Comparison of ENCODE assay signal across 20 cellular contexts in the genomic region with DNA sequence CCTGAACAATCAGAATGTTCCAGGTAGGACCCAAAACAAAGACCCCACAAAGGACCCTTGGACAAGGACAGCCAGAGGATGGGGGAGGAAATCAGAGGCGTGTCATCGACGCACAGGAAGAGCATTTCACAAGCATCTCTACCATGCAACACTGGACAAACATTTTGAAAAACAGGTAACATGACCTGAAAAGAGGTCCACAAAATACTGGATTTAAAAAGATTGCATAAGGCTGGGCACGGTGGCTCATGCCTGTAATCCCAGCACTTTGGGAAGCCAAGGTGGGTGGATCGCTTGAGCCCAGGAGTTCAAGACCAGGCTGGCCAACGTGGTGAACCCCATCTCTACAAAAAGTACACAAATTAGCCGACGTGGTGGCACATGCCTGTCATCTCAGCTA.
DNase-seq lines count a peak whose midpoint lies in the region; ATAC-seq, FAIRE-seq and TF ChIP-seq lines count a peak whose summit lies in the region.
"Had no signal": no experiment of that assay in that cellular context is flagged by ENCODE, and none has a peak within 500 bp of the region (broad histone marks: within the 10 kb centered on the region; RNA-seq: fewer than 3 reads in every experiment).

No MANE protein-coding gene starts in this region.

- ATAC-seq in GM18502 (IDR thresholded peaks at IDR 0.05; ENCODE audit: poor library complexity, unreplicated experiment), result no peak
- ATAC-seq in GM21786 (IDR thresholded peaks at IDR 0.05; ENCODE audit: unreplicated experiment), result no peak
- ATAC-seq: CD8-positive, alpha-beta T cell; GM12878; HCT116 had no signal

- no peaks in the 10 kb centered on the region for H3K9me3 ChIP-seq in Caco-2

- intact Hi-C loops in Caco-2 (cut with micrococcal nuclease; ENCODE audit: unreplicated experiment), result no loop called here

- no peak overlapping the region for H3K4me3 ChIP-seq in Caco-2 (ENCODE audit: low read depth, low read length)
- H3K4me3 ChIP-seq: BLaER1, GM12878 had no signal

- FAIRE-seq in RCC 7860 (lab: Jason Lieb, UNC), result no peak
- FAIRE-seq: D721Med, GM12878, GM18507 had no signal

- H3K27me3 ChIP-seq in Caco-2 (replicated peaks; ENCODE audit: control insufficient read depth, insufficient read depth, low read length), result no peaks in the 10 kb centered on the region
- H3K27me3 ChIP-seq: BLaER1 had no signal

- BruUV-seq in Caco-2 (replicated peaks; lab: Mats Ljungman, UMichigan), result no TSS peak

- CTCF ChIA-PET in Caco-2 (lab: Charles Lee), result no interaction called here

- no peaks in the 10 kb centered on the region for H3K36me3 ChIP-seq in Caco-2 (ENCODE audit: control insufficient read depth, insufficient read depth, low read length)
- H3K36me3 ChIP-seq: BLaER1 had no signal

- H3K4me1 ChIP-seq in Caco-2, result peaks cover 4% of the 10 kb centered on the region; the same call in 1 of the 2 replicates
- H3K4me1 ChIP-seq: BLaER1 had no signal

- H3K4me1 Mint-ChIP-seq in Caco-2 (ENCODE audit: low read depth, unreplicated experiment), result peaks cover 10% of the 10 kb centered on the region
- peaks cover 5% of the 10 kb centered on the region for H3K4me1 Mint-ChIP-seq in endothelial cell (ENCODE audit: unreplicated experiment)
- H3K4me1 Mint-ChIP-seq in neural crest cell, result peaks cover 38% of the 10 kb centered on the region

- peaks cover 7% of the 10 kb centered on the region for H3K9me3 Mint-ChIP-seq in Caco-2 (ENCODE audit: unreplicated experiment)
- no peaks in the 10 kb centered on the region for H3K9me3 Mint-ChIP-seq in endothelial cell (ENCODE audit: unreplicated experiment)
- peaks cover 3% of the 10 kb centered on the region for H3K9me3 Mint-ChIP-seq in neural crest cell
- H3K9me3 Mint-ChIP-seq: CD8-positive, alpha-beta T cell had no signal

- H3K27ac Mint-ChIP-seq in Caco-2 (ENCODE audit: unreplicated experiment), result peak overlapping the region; percentile 63
- H3K27ac Mint-ChIP-seq in endothelial cell (ENCODE audit: unreplicated experiment), result no peak overlapping the region
- H3K27ac Mint-ChIP-seq in neural crest cell (ENCODE audit: unreplicated experiment), result peak overlapping the region; percentile 9
- H3K27ac Mint-ChIP-seq: CD4-positive, CD25-positive, alpha-beta regulatory T cell; CD8-positive, alpha-beta T cell had no signal

- no peak for DNase-seq in Caco-2
- peak; percentile 0 for DNase-seq in RCC 7860 (ENCODE audit: low spot score)
- DNase-seq in endothelial cell (ENCODE audit: low spot score), result no peak
- no peak for DNase-seq in neural crest cell (ENCODE audit: low read depth, low spot score)
- no peak for DNase-seq in stimulated activated naive CD4-positive, alpha-beta T cell (lab: John Stamatoyannopoulos, UW)
- DNase-seq: CD4-positive, CD25-positive, alpha-beta regulatory T cell; CD8-positive, alpha-beta T cell; DMS 273 treated with DMSO at 0.1 percent for 48 hours; DMS79; EL; GDM1; GOT3; H7 had no signal

- H3K27me3 Mint-ChIP-seq in Caco-2 (ENCODE audit: insufficient read depth, unreplicated experiment), result no peaks in the 10 kb centered on the region
- H3K27me3 Mint-ChIP-seq in endothelial cell (ENCODE audit: unreplicated experiment), result peaks cover 1% of the 10 kb centered on the region
- H3K27me3 Mint-ChIP-seq in neural crest cell (ENCODE audit: low read depth), result no peaks in the 10 kb centered on the region

- H3K4me3 Mint-ChIP-seq in Caco-2 (ENCODE audit: unreplicated experiment), result no peak overlapping the region
- H3K4me3 Mint-ChIP-seq in endothelial cell (ENCODE audit: unreplicated experiment), result peak overlapping the region; percentile 72
- H3K4me3 Mint-ChIP-seq in neural crest cell, result no peak overlapping the region
- H3K4me3 Mint-ChIP-seq: CD4-positive, CD25-positive, alpha-beta regulatory T cell; CD8-positive, alpha-beta T cell had no signal

- POLR2A ChIA-PET in Caco-2 (lab: Charles Lee), result no interaction called here

- H3K36me3 Mint-ChIP-seq in Caco-2 (ENCODE audit: insufficient read depth, unreplicated experiment) (peaks cover 7% of the 10 kb centered on the region), endothelial cell (ENCODE audit: low read depth, unreplicated experiment) (no peaks in the 10 kb centered on the region), neural crest cell (ENCODE audit: low read depth) (no peaks in the 10 kb centered on the region)
- H3K36me3 Mint-ChIP-seq: CD4-positive, CD25-positive, alpha-beta regulatory T cell; CD8-positive, alpha-beta T cell had no signal

- TF ChIP-seq CTCF in Caco-2 (IDR thresholded peaks at IDR 0.05; ENCODE audit: insufficient read depth in 1 of 2, low read depth in 1 of 2, low read length in 1 of 2, severe bottlenecking in 1 of 2, unreplicated experiment in 1 of 2) (no peak), endothelial cell (IDR thresholded peaks at IDR 0.05; ENCODE audit: unreplicated experiment) (no peak), neural crest cell (conservative IDR thresholded peaks at IDR 0.05) (no peak)
